ENCODE assay signal across 8 cellular contexts in genomic region chr5:671459-672328, GRCh38. TPM values are rescaled to one million over a fixed set of nuclear protein-coding genes. Genes with fewer than 3 reads are reported as not detected.
DNase-seq lines count a peak whose midpoint lies in the region; ATAC-seq and TF ChIP-seq lines count a peak whose summit lies in the region.

No MANE protein-coding gene starts in this region.

- ATAC-seq in HG03066 (IDR thresholded peaks at IDR 0.05; ENCODE audit: low read depth, unreplicated experiment) (peak; percentile 68), GM18519 (IDR thresholded peaks at IDR 0.05; ENCODE audit: low FRiP score, unreplicated experiment) (no peak)

- H3K4me3 ChIP-seq in ectodermal cell (ENCODE audit: insufficient read depth, low read depth, low read length): no peak overlapping the region

- in situ Hi-C loops in GM13976 (cut with MboI; ENCODE audit: low sequenced_read_pairs, unreplicated experiment): no loop called here

- H3K9me3 ChIP-seq in ectodermal cell (ENCODE audit: control insufficient read depth, low read length): no peaks in the 10 kb centered on the region

- peaks cover 20% of the 10 kb centered on the region for H3K4me1 ChIP-seq in ectodermal cell (ENCODE audit: control insufficient read depth, insufficient read depth, low read length)

- no peaks in the 10 kb centered on the region for H3K36me3 ChIP-seq in ectodermal cell (ENCODE audit: control insufficient read depth, insufficient read depth, low read length)

- H3K27me3 ChIP-seq in ectodermal cell (ENCODE audit: control insufficient read depth, insufficient read depth, low read length, poor library complexity, severe bottlenecking): peaks cover 11% of the 10 kb centered on the region

- WGBS in ectodermal cell, 2 experiments: 41 to 43% methylated on average over 27 of the region's 27 CpGs

- peak; percentile 78 for TF ChIP-seq CTCF in GM13976 (IDR thresholded peaks at IDR 0.05; ENCODE audit: borderline replicate concordance, control extremely low read depth, extremely low read depth, insufficient read depth, missing control alignments)

- DNase-seq in GM13976 (ENCODE audit: low spot score): peak; percentile 86
- peak; percentile 82 for DNase-seq in NCI-H460 (ENCODE audit: extremely low read depth, low read depth)
- peak; percentile 70 to 76 for DNase-seq in activated CD4-positive, alpha-beta T cell treated with anti-CD3 and anti-CD28 coated beads, Interleukin-2, amount 50 U/mL, for 48 hours
- peak; percentile 91 for DNase-seq in medulla oblongata (ENCODE audit: extremely low spot score)
- DNase-seq in stimulated activated CD8-positive, alpha-beta memory T cell treated with anti-CD3 and anti-CD28 coated beads, Interleukin-12 subunit alpha, Interleukin-12 subunit beta, amount 100 ng/mL, for 4 hours (ENCODE audit: low read depth): peak; percentile 41

- H3K27ac ChIP-seq in ectodermal cell (ENCODE audit: insufficient read depth, low read depth, low read length, poor library complexity, severe bottlenecking): peak overlapping the region; percentile 91

RNA-seq across cellular contexts. Expression of gene TPPP, which starts 21.5 kb away (rescaled TPM):
- total RNA-seq in NCI-H460 (2014; rRNA removed; shearing (Covaris generic)): 0.54 and 0.63 TPM in 2 replicates
- 0.13 and 0.45 TPM in 2 replicates for polyA plus RNA-seq in NCI-H460 (2014; cell fraction: nucleus; rRNA removed)
- 0.87 TPM for polyA plus RNA-seq in ectodermal cell (2013, experiment 1 of 4)
- polyA plus RNA-seq in ectodermal cell (2013, experiment 2 of 4): 0.85 TPM
- 0.75 TPM for polyA plus RNA-seq in ectodermal cell (2013, experiment 3 of 4)
- 0.89 TPM for polyA plus RNA-seq in ectodermal cell (2013, experiment 4 of 4)

RNA-seq across cellular contexts. Expression of gene CEP72, which starts 59.6 kb away (rescaled TPM):
- total RNA-seq in NCI-H460 (2014; rRNA removed; shearing (Covaris generic)): 22.9 and 29.0 TPM in 2 replicates
- 34.3 and 37.2 TPM in 2 replicates for polyA plus RNA-seq in NCI-H460 (2014; cell fraction: nucleus; rRNA removed)
- polyA plus RNA-seq in ectodermal cell (2013, experiment 1 of 4): 18.2 TPM
- polyA plus RNA-seq in ectodermal cell (2013, experiment 2 of 4): 19.2 TPM
- 17.2 TPM for polyA plus RNA-seq in ectodermal cell (2013, experiment 3 of 4)
- 15.8 TPM for polyA plus RNA-seq in ectodermal cell (2013, experiment 4 of 4)

Comparison
In these comparisons a context has a peak if more than half of its experiments do, and no peak if none do; other contexts are left out.
1. DNase-seq: peak in every context shown above with its lines; median percentile 91 in medulla oblongata; 86 in GM13976; 82 in NCI-H460; 73 in activated CD4-positive, alpha-beta T cell treated with anti-CD3 and anti-CD28 coated beads, Interleukin-2, amount 50 U/mL, for 48 hours; 41 in stimulated activated CD8-positive, alpha-beta memory T cell treated with anti-CD3 and anti-CD28 coated beads, Interleukin-12 subunit alpha, Interleukin-12 subunit beta, amount 100 ng/mL, for 4 hours.